1 cellular context compared by ENCODE assay signal in the genomic region with DNA sequence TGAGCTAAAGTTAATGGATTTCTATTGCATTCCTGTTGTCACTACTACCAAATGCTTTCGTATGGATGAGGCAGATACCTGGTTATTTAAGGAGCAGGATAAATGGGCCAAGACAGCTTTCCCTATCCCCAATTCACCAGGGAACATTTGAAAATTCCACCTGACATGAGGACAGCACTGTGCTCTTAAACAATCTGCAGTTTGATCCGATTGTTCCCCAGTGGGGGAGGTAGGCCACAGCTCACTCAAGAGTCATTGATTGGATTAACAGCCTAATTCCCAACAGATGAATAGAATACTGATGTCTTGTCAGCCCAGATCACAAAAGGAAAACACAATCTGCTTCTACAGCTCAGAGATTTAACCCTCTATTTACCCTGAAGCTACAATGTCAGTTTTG.
TF ChIP-seq lines count a peak whose summit lies in the region.

No MANE protein-coding gene starts in this region.

TF ChIP-seq in SK-N-SH, 30 proteins besides CTCF, POLR2A, EP300 and RAD21 (continued from another document):
- TF ChIP-seq, protein P1, sequence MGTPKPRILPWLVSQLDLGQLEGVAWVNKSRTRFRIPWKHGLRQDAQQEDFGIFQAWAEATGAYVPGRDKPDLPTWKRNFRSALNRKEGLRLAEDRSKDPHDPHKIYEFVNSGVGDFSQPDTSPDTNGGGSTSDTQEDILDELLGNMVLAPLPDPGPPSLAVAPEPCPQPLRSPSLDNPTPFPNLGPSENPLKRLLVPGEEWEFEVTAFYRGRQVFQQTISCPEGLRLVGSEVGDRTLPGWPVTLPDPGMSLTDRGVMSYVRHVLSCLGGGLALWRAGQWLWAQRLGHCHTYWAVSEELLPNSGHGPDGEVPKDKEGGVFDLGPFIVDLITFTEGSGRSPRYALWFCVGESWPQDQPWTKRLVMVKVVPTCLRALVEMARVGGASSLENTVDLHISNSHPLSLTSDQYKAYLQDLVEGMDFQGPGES (IDR thresholded peaks at IDR 0.05; ENCODE audit: low read depth, low read length), result no peak
- TF ChIP-seq, protein P2, sequence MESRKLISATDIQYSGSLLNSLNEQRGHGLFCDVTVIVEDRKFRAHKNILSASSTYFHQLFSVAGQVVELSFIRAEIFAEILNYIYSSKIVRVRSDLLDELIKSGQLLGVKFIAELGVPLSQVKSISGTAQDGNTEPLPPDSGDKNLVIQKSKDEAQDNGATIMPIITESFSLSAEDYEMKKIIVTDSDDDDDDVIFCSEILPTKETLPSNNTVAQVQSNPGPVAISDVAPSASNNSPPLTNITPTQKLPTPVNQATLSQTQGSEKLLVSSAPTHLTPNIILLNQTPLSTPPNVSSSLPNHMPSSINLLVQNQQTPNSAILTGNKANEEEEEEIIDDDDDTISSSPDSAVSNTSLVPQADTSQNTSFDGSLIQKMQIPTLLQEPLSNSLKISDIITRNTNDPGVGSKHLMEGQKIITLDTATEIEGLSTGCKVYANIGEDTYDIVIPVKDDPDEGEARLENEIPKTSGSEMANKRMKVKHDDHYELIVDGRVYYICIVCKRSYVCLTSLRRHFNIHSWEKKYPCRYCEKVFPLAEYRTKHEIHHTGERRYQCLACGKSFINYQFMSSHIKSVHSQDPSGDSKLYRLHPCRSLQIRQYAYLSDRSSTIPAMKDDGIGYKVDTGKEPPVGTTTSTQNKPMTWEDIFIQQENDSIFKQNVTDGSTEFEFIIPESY (IDR thresholded peaks at IDR 0.05; ENCODE audit: borderline replicate concordance, low read depth), result no peak
- TF ChIP-seq RCOR1 (IDR thresholded peaks at IDR 0.05; ENCODE audit: low read length) (peak; percentile 87), TCF12 (IDR thresholded peaks at IDR 0.05) (no peak), FOXJ3 (CRISPR knock-in tag; IDR thresholded peaks at IDR 0.05) (no peak), TEAD4 (IDR thresholded peaks at IDR 0.05; ENCODE audit: borderline replicate concordance, insufficient read depth) (no peak)
- TF ChIP-seq, protein P3, sequence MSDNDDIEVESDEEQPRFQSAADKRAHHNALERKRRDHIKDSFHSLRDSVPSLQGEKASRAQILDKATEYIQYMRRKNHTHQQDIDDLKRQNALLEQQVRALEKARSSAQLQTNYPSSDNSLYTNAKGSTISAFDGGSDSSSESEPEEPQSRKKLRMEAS (IDR thresholded peaks at IDR 0.05; ENCODE audit: low read depth), result no peak
TF ChIP-seq in SK-N-SH: peak in this region for 4.
